8 cellular contexts compared by ENCODE assay signal in genomic region chr20:3796477-3797225, GRCh38. TPM values are rescaled to one million over a fixed set of nuclear protein-coding genes. Genes with fewer than 3 reads are reported as not detected.
DNase-seq lines count a peak whose midpoint lies in the region; ATAC-seq, FAIRE-seq and TF ChIP-seq lines count a peak whose summit lies in the region.

No MANE protein-coding gene starts in this region.

- no TSS peak for BruUV-seq in GM12878 (replicated peaks; lab: Mats Ljungman, UMichigan)

- peaks cover 18% of the 10 kb centered on the region for H3K79me2 ChIP-seq in GM12878 (ENCODE audit: control insufficient read depth, insufficient read depth, low read length)

- TF ChIP-seq POLR2A in GM12878 (IDR thresholded peaks at IDR 0.05; ENCODE audit: low read depth, low read length), result no peak

- in situ Hi-C loops in GM12878 (cut with MboI), result no loop called here

- 10% methylated on average over 27 of the region's 33 CpGs for whole genome bisulfite sequencing in GM12878 (ENCODE audit: insufficient coverage, insufficient replicate concordance, low lambda C conversion rate, missing lambda C conversion rate)
- 9% methylated on average over 27 to 33 of the region's 33 CpGs for WGBS in aorta, 2 donors

- H3K4me2 ChIP-seq in GM12878 (ENCODE audit: control insufficient read depth, insufficient read depth), result peak overlapping the region; percentile 85

- no peak for TF ChIP-seq RAD21 in GM12878 (IDR thresholded peaks at IDR 0.05; ENCODE audit: insufficient read depth, low read depth, low read length)

- H3K36me3 ChIP-seq in GM12878 (ENCODE audit: control insufficient read depth in 2 of 2, insufficient read depth in 2 of 2, low read length in 1 of 2) (peaks cover 5 to 12% of the 10 kb centered on the region in 2 experiments; a peak in 3 of 4 replicates), aorta (ENCODE audit: control insufficient read depth in 1 of 2, insufficient read depth in 2 of 2, low read length in 1 of 2) (no peaks in the 10 kb centered on the region)

- H3K27ac ChIP-seq in GM12878 (ENCODE audit: control insufficient read depth, insufficient read depth) (peak overlapping the region; percentile 62), aorta (ENCODE audit: low read depth in 1 of 2, low read length in 2 of 2) (no peak overlapping the region)

- CTCF ChIA-PET in GM12878 (lab: Yijun Ruan, JAX), result interaction anchor here (1.1 to 2.1 kb wide), 3 partner anchors 9 to 58 kb away, joined by 3 to 30 read pairs (median 5); partner anchors contain the start of gene AP5S1

- H3K36me3 Mint-ChIP-seq in memory B cell, result peaks cover 2% of the 10 kb centered on the region

- FAIRE-seq in GM12878 (lab: Jason Lieb, UNC), result no peak

- H3K9me3 ChIP-seq in GM12878 (replicated peaks; ENCODE audit: control insufficient read depth, insufficient read depth, low read length) (no peaks in the 10 kb centered on the region), aorta (ENCODE audit: control insufficient read depth, low read length) (no peaks in the 10 kb centered on the region)

- H3K9ac ChIP-seq in GM12878 (ENCODE audit: control insufficient read depth, insufficient read depth, low read length), result peak overlapping the region; percentile 68

- no peak overlapping the region; the same call in 1 of the 2 replicates for H2AFZ ChIP-seq in GM12878 (ENCODE audit: control insufficient read depth, low read depth, low read length)

- H3K27me3 ChIP-seq in GM12878 (replicated peaks in 1 of 2; ENCODE audit: control insufficient read depth in 2 of 2, insufficient read depth in 2 of 2, low read length in 1 of 2) (no peaks in the 10 kb centered on the region), aorta (ENCODE audit: control insufficient read depth in 1 of 2, insufficient read depth in 2 of 2, low read length in 1 of 2) (no peaks in the 10 kb centered on the region)

- H3K27me3 Mint-ChIP-seq in memory B cell, result no peaks in the 10 kb centered on the region

- H3K27ac Mint-ChIP-seq in memory B cell, result peak overlapping the region; percentile 53

- DNase-seq in GM12878 (ENCODE audit: low read depth, low spot score), result no peak
- no peak for DNase-seq in memory B cell (ENCODE audit: low spot score in 2 of 2)
- DNase-seq in aorta, result peak in 1 of 2 donors; percentile 76
- DNase-seq in H4 (ENCODE audit: low spot score), result no peak
- no peak for DNase-seq in stimulated activated CD4-positive, alpha-beta T cell treated with anti-CD3 and anti-CD28 coated beads, Interleukin-2, amount 100 ng/mL, for 24 hours
- DNase-seq in NCI-H146 treated with DMSO at 0.1 percent for 48 hours (lab: John Stamatoyannopoulos, UW; ENCODE audit: unreplicated experiment), result no peak

- no peaks in the 10 kb centered on the region for H4K20me1 ChIP-seq in GM12878 (ENCODE audit: control insufficient read depth, insufficient read depth)

- intact Hi-C loops in GM12878 (cut with micrococcal nuclease; ENCODE audit: unreplicated experiment), result loop anchor here (5.0 kb wide), 1 partner anchor 111 kb away; no protein-coding TSS in a partner anchor
- intact Hi-C loops in aorta (cut with DNase I), result no loop called here

- peak overlapping the region; percentile 77 for H3K4me3 ChIP-seq in GM12878
- peak overlapping the region; percentile 57 to 63 for H3K4me3 ChIP-seq in aorta (ENCODE audit: low read length in 2 of 2)

- peaks cover 40% of the 10 kb centered on the region for H3K4me1 Mint-ChIP-seq in memory B cell

- RAD21 ChIA-PET in GM12878 (lab: Charles Lee; ENCODE audit: unreplicated experiment), result interaction anchor here (0.8 to 1.4 kb wide), 5 partner anchors 9 to 275 kb away, joined by 3 to 5 read pairs (median 4); partner anchors contain the start of gene AP5S1

- no peaks in the 10 kb centered on the region for H3K9me3 Mint-ChIP-seq in memory B cell

- H3K4me1 ChIP-seq in GM12878 (ENCODE audit: control insufficient read depth, insufficient read depth, low read length) (peaks cover 36% of the 10 kb centered on the region), aorta (ENCODE audit: control insufficient read depth in 1 of 2, insufficient read depth in 2 of 2, low read length in 2 of 2) (no peaks in the 10 kb centered on the region)

- ATAC-seq in GM18511 (IDR thresholded peaks at IDR 0.05; ENCODE audit: unreplicated experiment), result peak; percentile 4
- ATAC-seq in HG03571 (IDR thresholded peaks at IDR 0.05; ENCODE audit: unreplicated experiment), result peak; percentile 10
- ATAC-seq in GM12878, result peak; percentile 18
- no peak for ATAC-seq in memory B cell (ENCODE audit: low read depth)
- no peak for ATAC-seq in aorta (ENCODE audit: low FRiP score)

- no peak for TF ChIP-seq EP300 in GM12878 (IDR thresholded peaks at IDR 0.05; ENCODE audit: borderline replicate concordance in 1 of 2, control insufficient read depth in 1 of 2, low read depth in 2 of 2, low read length in 2 of 2)

- POLR2A ChIA-PET in GM12878 (lab: Charles Lee), result interaction anchor here (0.6 to 1.1 kb wide), 4 partner anchors 24 to 1173 kb away, joined by 3 to 6 read pairs (median 3); partner anchors contain the start of gene AP5S1

- SMC1A ChIA-PET in GM12878 (lab: Charles Lee; ENCODE audit: uncharacterized antibody, unreplicated experiment), result interaction anchor here (1.2 to 1.4 kb wide), 2 partner anchors 22 to 24 kb away, joined by 3 to 5 read pairs; partner anchors contain the start of gene AP5S1

- H3K4me3 Mint-ChIP-seq in memory B cell, result peak overlapping the region; percentile 91

- TF ChIP-seq CTCF in GM12878 (IDR thresholded peaks at IDR 0.05 in 2 of 3, conservative IDR thresholded peaks at IDR 0.05 in 1 of 3; ENCODE audit: control insufficient read depth in 2 of 3, extremely low read depth in 1 of 3, insufficient read depth in 1 of 3, low read depth in 3 of 3, low read length in 3 of 3), result no peak

RNA-seq across cellular contexts. Expression of gene CDC25B, which starts 0.5 kb away (rescaled TPM):
- total RNA-seq in GM12878 (2013; cell fraction: nucleolus; rRNA removed), result 19.8 and 20.9 TPM in 2 replicates
- 18.5 and 20.7 TPM in 2 replicates for total RNA-seq in GM12878 (2014; rRNA removed)
- 11.2 and 13.0 TPM in 2 replicates for total RNA-seq in GM12878 (2014; rRNA removed; fragmentation: Illumina TruSeq; extraction: Trizol)
- 58.8 and 58.9 TPM in 2 replicates for total RNA-seq in GM12878 (2021)
- polyA plus RNA-seq in GM12878 (2011; ENCODE audit: low read depth), result 13.9 TPM
- polyA plus RNA-seq in GM12878 (2011; rRNA removed), result 11.2 and 20.2 TPM in 2 replicates
- 33.1 and 37.6 TPM in 2 replicates for polyA plus RNA-seq in GM12878 (2011; cell fraction: cytosol; rRNA removed)
- 145 and 172 TPM in 2 replicates for polyA plus RNA-seq in GM12878 (2011; cell fraction: nucleus; rRNA removed)
- polyA plus RNA-seq in GM12878 (2012), result 27.8 and 28.4 TPM in 2 replicates
- 25.1 and 36.9 TPM in 2 replicates for polyA plus RNA-seq in GM12878 (2014; fragmentation: Illumina TruSeq; extraction: Trizol)
- polyA plus RNA-seq in GM12878 (2014; fragmentation: Nextera tagmentation; extraction: Ambion mirVana), result 1 to 10 TPM; 4.6 to 8.6 TPM
- 37.0 and 44.2 TPM in 2 replicates for polyA plus RNA-seq in GM12878 (2014; rRNA removed)
- 10 to 100 TPM; 28.4 to 28.7 TPM for polyA plus RNA-seq in GM12878 (2016; fragmentation: Nextera tagmentation; extraction: Ambion mirVana)
- polyA minus RNA-seq in GM12878 (2011; rRNA and poly(A)+ RNA removed), result 11.0 and 22.2 TPM in 2 replicates
- polyA minus RNA-seq in GM12878 (2011; cell fraction: cytosol; rRNA and poly(A)+ RNA removed), result 12.4 and 15.6 TPM in 2 replicates
- polyA minus RNA-seq in GM12878 (2011; cell fraction: nucleus; rRNA and poly(A)+ RNA removed), result 13.5 and 22.2 TPM in 2 replicates
- total RNA-seq in aorta, result 10 to 100 TPM; 29.6 to 56.3 TPM
- polyA plus RNA-seq in aorta, result 10 to 100 TPM in 1 of 2 donors, 1 to 10 TPM in 1; 9.9 to 87.5 TPM
- 35.7 and 39.6 TPM in 2 replicates for total RNA-seq in H4 (2014; rRNA removed; shearing (Covaris generic))

RNA-seq across cellular contexts. Expression of gene CENPB, which starts 10.1 kb away (rescaled TPM):
- total RNA-seq in GM12878 (2013; cell fraction: nucleolus; rRNA removed), result 8.8 and 11.3 TPM in 2 replicates
- 56.6 and 68.6 TPM in 2 replicates for total RNA-seq in GM12878 (2014; rRNA removed)
- total RNA-seq in GM12878 (2014; rRNA removed; fragmentation: Illumina TruSeq; extraction: Trizol), result 24.4 and 27.6 TPM in 2 replicates
- 68.3 and 71.2 TPM in 2 replicates for total RNA-seq in GM12878 (2021)
- polyA plus RNA-seq in GM12878 (2011; ENCODE audit: low read depth), result 12.5 TPM
- polyA plus RNA-seq in GM12878 (2011; rRNA removed), result 4.3 and 7.1 TPM in 2 replicates
- 8.8 and 12.2 TPM in 2 replicates for polyA plus RNA-seq in GM12878 (2011; cell fraction: cytosol; rRNA removed)
- polyA plus RNA-seq in GM12878 (2011; cell fraction: nucleus; rRNA removed), result 9.5 and 12.9 TPM in 2 replicates
- polyA plus RNA-seq in GM12878 (2012), result 24.5 and 35.6 TPM in 2 replicates
- 10.9 and 20.9 TPM in 2 replicates for polyA plus RNA-seq in GM12878 (2014; fragmentation: Illumina TruSeq; extraction: Trizol)
- polyA plus RNA-seq in GM12878 (2014; fragmentation: Nextera tagmentation; extraction: Ambion mirVana), result under 1 TPM; 0.16 to 0.29 TPM
- 35.5 and 44.8 TPM in 2 replicates for polyA plus RNA-seq in GM12878 (2014; rRNA removed)
- polyA plus RNA-seq in GM12878 (2016; fragmentation: Nextera tagmentation; extraction: Ambion mirVana), result 1 to 10 TPM; 1.6 to 2.4 TPM
- polyA minus RNA-seq in GM12878 (2011; rRNA and poly(A)+ RNA removed), result 8.2 and 15.1 TPM in 2 replicates
- 8.4 and 9.0 TPM in 2 replicates for polyA minus RNA-seq in GM12878 (2011; cell fraction: cytosol; rRNA and poly(A)+ RNA removed)
- polyA minus RNA-seq in GM12878 (2011; cell fraction: nucleus; rRNA and poly(A)+ RNA removed), result 7.0 and 12.8 TPM in 2 replicates
- total RNA-seq in aorta, result 10 to 100 TPM; 79.7 to 89.4 TPM
- polyA plus RNA-seq in aorta, result 10 to 100 TPM; 44.7 to 86.8 TPM
- 24.3 and 45.5 TPM in 2 replicates for total RNA-seq in H4 (2014; rRNA removed; shearing (Covaris generic))

RNA-seq across cellular contexts. Expression of gene SPEF1, which starts 15.4 kb away (rescaled TPM):
- total RNA-seq in GM12878 (2013; cell fraction: nucleolus; rRNA removed), result not detected in 2 replicates
- total RNA-seq in GM12878 (2014; rRNA removed) (not detected in 2 replicates), GM12878 (2014; rRNA removed; fragmentation: Illumina TruSeq; extraction: Trizol) (not detected in 2 replicates), GM12878 (2021) (not detected in 2 replicates), aorta (not detected)
- polyA plus RNA-seq in GM12878 (2011; ENCODE audit: low read depth), result not detected
- polyA plus RNA-seq in GM12878 (2011; rRNA removed) (not detected in 2 replicates), GM12878 (2014; fragmentation: Illumina TruSeq; extraction: Trizol) (not detected in 2 replicates), GM12878 (2014; fragmentation: Nextera tagmentation; extraction: Ambion mirVana) (not detected), GM12878 (2014; rRNA removed) (0.06 and 0.12 TPM in 2 replicates), GM12878 (2016; fragmentation: Nextera tagmentation; extraction: Ambion mirVana) (not detected), aorta (under 1 TPM in 1 of 2 donors, not detected in 1; 0.90 TPM)
- polyA plus RNA-seq in GM12878 (2011; cell fraction: cytosol; rRNA removed), result not detected in 2 replicates
- polyA plus RNA-seq in GM12878 (2011; cell fraction: nucleus; rRNA removed), result 0.18 and 0.29 TPM in 2 replicates
- 0.09 TPM in 1 of 2 replicates, not detected in the other for polyA plus RNA-seq in GM12878 (2012)
- polyA minus RNA-seq in GM12878 (2011; rRNA and poly(A)+ RNA removed), result not detected in 2 replicates
- not detected in 2 replicates for polyA minus RNA-seq in GM12878 (2011; cell fraction: cytosol; rRNA and poly(A)+ RNA removed)
- polyA minus RNA-seq in GM12878 (2011; cell fraction: nucleus; rRNA and poly(A)+ RNA removed), result 0.12 TPM in 1 of 2 replicates, not detected in the other
- 0.21 TPM in 1 of 2 replicates, not detected in the other for total RNA-seq in H4 (2014; rRNA removed; shearing (Covaris generic))

RNA-seq across cellular contexts. Expression of gene AP5S1, which starts 23.7 kb away (rescaled TPM):
- total RNA-seq in GM12878 (2013; cell fraction: nucleolus; rRNA removed), result 7.0 and 7.1 TPM in 2 replicates
- total RNA-seq in GM12878 (2014; rRNA removed) (11.6 and 13.2 TPM in 2 replicates), GM12878 (2014; rRNA removed; fragmentation: Illumina TruSeq; extraction: Trizol) (3.8 and 4.7 TPM in 2 replicates), GM12878 (2021) (12.3 and 12.4 TPM in 2 replicates), aorta (10 to 100 TPM in 1 of 2 donors, 1 to 10 TPM in 1; 9.9 to 12.3 TPM)
- polyA plus RNA-seq in GM12878 (2011; ENCODE audit: low read depth), result 3.5 TPM
- polyA plus RNA-seq in GM12878 (2011; rRNA removed) (1.7 and 3.8 TPM in 2 replicates), GM12878 (2014; fragmentation: Illumina TruSeq; extraction: Trizol) (1.8 and 3.8 TPM in 2 replicates), GM12878 (2014; fragmentation: Nextera tagmentation; extraction: Ambion mirVana) (1 to 10 TPM; 4.4 to 5.8 TPM), GM12878 (2014; rRNA removed) (9.7 and 11.1 TPM in 2 replicates), GM12878 (2016; fragmentation: Nextera tagmentation; extraction: Ambion mirVana) (10 to 100 TPM; 10.5 to 13.1 TPM), aorta (1 to 10 TPM; 4.4 to 5.9 TPM)
- polyA plus RNA-seq in GM12878 (2011; cell fraction: cytosol; rRNA removed), result 6.4 and 8.4 TPM in 2 replicates
- 3.8 and 5.3 TPM in 2 replicates for polyA plus RNA-seq in GM12878 (2011; cell fraction: nucleus; rRNA removed)
- 7.3 and 11.5 TPM in 2 replicates for polyA plus RNA-seq in GM12878 (2012)
- polyA minus RNA-seq in GM12878 (2011; rRNA and poly(A)+ RNA removed), result 3.9 and 8.0 TPM in 2 replicates
- 1.8 and 3.9 TPM in 2 replicates for polyA minus RNA-seq in GM12878 (2011; cell fraction: cytosol; rRNA and poly(A)+ RNA removed)
- polyA minus RNA-seq in GM12878 (2011; cell fraction: nucleus; rRNA and poly(A)+ RNA removed), result 4.0 and 7.7 TPM in 2 replicates
- total RNA-seq in H4 (2014; rRNA removed; shearing (Covaris generic)), result 16.7 and 16.9 TPM in 2 replicates

RNA-seq across cellular contexts. Expression of gene ADISSP, which starts 29.1 kb away (rescaled TPM):
- total RNA-seq in GM12878 (2013; cell fraction: nucleolus; rRNA removed), result 2.7 and 3.8 TPM in 2 replicates
- total RNA-seq in GM12878 (2014; rRNA removed), result 59.2 and 64.5 TPM in 2 replicates
- 25.2 and 27.1 TPM in 2 replicates for total RNA-seq in GM12878 (2014; rRNA removed; fragmentation: Illumina TruSeq; extraction: Trizol)
- total RNA-seq in GM12878 (2021), result 65.9 and 67.5 TPM in 2 replicates
- 5.7 TPM for polyA plus RNA-seq in GM12878 (2011; ENCODE audit: low read depth)
- polyA plus RNA-seq in GM12878 (2011; rRNA removed), result 6.9 and 22.6 TPM in 2 replicates
- polyA plus RNA-seq in GM12878 (2011; cell fraction: cytosol; rRNA removed), result 42.5 and 66.1 TPM in 2 replicates
- polyA plus RNA-seq in GM12878 (2011; cell fraction: nucleus; rRNA removed), result 25.9 and 34.8 TPM in 2 replicates
- 22.4 and 26.6 TPM in 2 replicates for polyA plus RNA-seq in GM12878 (2012)
- polyA plus RNA-seq in GM12878 (2014; fragmentation: Illumina TruSeq; extraction: Trizol), result 2.3 and 17.5 TPM in 2 replicates
- 1 to 10 TPM in 1 of 2 experiments, under 1 TPM in 1; 0.80 to 7.6 TPM for polyA plus RNA-seq in GM12878 (2014; fragmentation: Nextera tagmentation; extraction: Ambion mirVana)
- polyA plus RNA-seq in GM12878 (2014; rRNA removed), result 50.2 and 62.0 TPM in 2 replicates
- 10 to 100 TPM; 90.8 to 96.3 TPM for polyA plus RNA-seq in GM12878 (2016; fragmentation: Nextera tagmentation; extraction: Ambion mirVana)
- polyA minus RNA-seq in GM12878 (2011; rRNA and poly(A)+ RNA removed), result 16.0 and 29.6 TPM in 2 replicates
- 16.8 and 25.3 TPM in 2 replicates for polyA minus RNA-seq in GM12878 (2011; cell fraction: cytosol; rRNA and poly(A)+ RNA removed)
- polyA minus RNA-seq in GM12878 (2011; cell fraction: nucleus; rRNA and poly(A)+ RNA removed), result 6.3 and 9.6 TPM in 2 replicates
- 10 to 100 TPM; 13.9 to 21.1 TPM for total RNA-seq in aorta
- 10 to 100 TPM in 1 of 2 donors, 1 to 10 TPM in 1; 8.5 to 14.0 TPM for polyA plus RNA-seq in aorta
- 38.3 and 38.9 TPM in 2 replicates for total RNA-seq in H4 (2014; rRNA removed; shearing (Covaris generic))

Comparison
In these comparisons a context has a peak if more than half of its experiments do, and no peak if none do; other contexts are left out.
1. ATAC-seq: peak in GM18511 (single experiment), HG03571 (single experiment) and GM12878 (single experiment); none in memory B cell (single experiment) and aorta (single experiment).